In the genomic region with DNA sequence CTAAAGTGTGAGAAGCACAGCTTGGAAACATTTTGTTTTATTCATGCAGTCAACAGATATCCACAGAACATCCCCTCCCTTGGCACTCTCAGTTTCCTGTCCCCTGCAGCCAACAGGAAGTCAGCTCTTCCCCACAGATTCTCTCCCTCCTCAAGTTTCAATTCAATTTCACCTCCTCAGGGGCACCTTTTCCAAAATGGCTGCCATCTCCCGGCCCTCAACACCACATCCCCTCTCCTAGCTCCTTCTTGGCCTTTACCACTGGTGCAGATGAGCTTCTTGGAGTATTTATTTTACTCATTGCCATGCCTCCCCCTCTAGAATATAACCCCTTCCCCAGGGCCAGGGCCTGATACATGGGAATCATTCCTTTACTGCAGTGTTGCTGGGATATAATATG, we compare ENCODE assay signal across 14 cellular contexts.
A peak's percentile ranks its signal among the peaks of the same experiment; 100 is the strongest.
DNase-seq lines count a peak whose midpoint lies in the region; ATAC-seq and TF ChIP-seq lines count a peak whose summit lies in the region.
"Had no signal": no experiment of that assay in that cellular context is flagged by ENCODE, and none has a peak within 500 bp of the region (broad histone marks: within the 10 kb centered on the region; RNA-seq: fewer than 3 reads in every experiment).

No MANE protein-coding gene starts in this region.

- H3K4me1 ChIP-seq in A673 (ENCODE audit: insufficient read depth, low read length, poor library complexity, severe bottlenecking) (no peaks in the 10 kb centered on the region), esophagus squamous epithelium (peaks cover 3 to 53% (median 32%) of the 10 kb centered on the region in 3 donors)
- H3K4me1 ChIP-seq: A549 had no signal

- H3K9me3 ChIP-seq in A673 (ENCODE audit: low read depth, low read length, poor library complexity, severe bottlenecking) = no peaks in the 10 kb centered on the region
- no peaks in the 10 kb centered on the region for H3K9me3 ChIP-seq in esophagus squamous epithelium

- no peak overlapping the region for H3K4me3 Mint-ChIP-seq in progenitor cell of endocrine pancreas (ENCODE audit: low read depth)

- 80 to 89% methylated on average over 1 of the region's 1 CpG for WGBS in esophagus squamous epithelium, 2 donors

- peaks cover 13% of the 10 kb centered on the region for H3K27me3 Mint-ChIP-seq in progenitor cell of endocrine pancreas

- H3K36me3 ChIP-seq in A673 (ENCODE audit: insufficient read depth, low read length, poor library complexity, severe bottlenecking) (no peaks in the 10 kb centered on the region), esophagus squamous epithelium (no peaks in the 10 kb centered on the region)

- no peak for TF ChIP-seq POLR2A in esophagus squamous epithelium (IDR thresholded peaks at IDR 0.05)

- no peak overlapping the region for H3K27ac ChIP-seq in A673 (ENCODE audit: low read depth, low read length, poor library complexity, severe bottlenecking)
- H3K27ac ChIP-seq in VCaP = peak overlapping the region; percentile 46
- peak overlapping the region; percentile 72 to 81 (median 74) for H3K27ac ChIP-seq in esophagus squamous epithelium
- H3K27ac ChIP-seq: A549 had no signal

- H3K27ac Mint-ChIP-seq in progenitor cell of endocrine pancreas = peak overlapping the region; percentile 18

- intact Hi-C loops in A673 (cut with micrococcal nuclease; ENCODE audit: unreplicated experiment) (no loop called here), esophagus squamous epithelium (cut with DNase I) (loop anchor here (5.0 kb wide), 1 partner anchor 662 kb away; no protein-coding TSS in a partner anchor)

- peak; percentile 47 for DNase-seq in A673 (ENCODE audit: low spot score)
- DNase-seq in esophagus squamous epithelium (lab: John Stamatoyannopoulos, UW) = no peak
- no peak for DNase-seq in progenitor cell of endocrine pancreas (ENCODE audit: low spot score, unreplicated experiment)
- DNase-seq in NCI-H524 treated with DMSO at 0.1 percent for 48 hours (lab: John Stamatoyannopoulos, UW) = no peak
- no peak for DNase-seq in 8988T
- no peak for DNase-seq in activated CD4-positive, alpha-beta T cell treated with anti-CD3 and anti-CD28 coated beads for 48 hours
- DNase-seq: Calu3, NCI-H1694, NCI-H2107, NCI-H345, PC-3 had no signal

- no peak overlapping the region for H3K4me3 ChIP-seq in A673 (ENCODE audit: low read depth, low read length, poor library complexity, severe bottlenecking)
- H3K4me3 ChIP-seq in esophagus squamous epithelium = no peak overlapping the region
- H3K4me3 ChIP-seq: A549 had no signal

- POLR2A ChIA-PET in A673 (lab: Charles Lee; ENCODE audit: low non-redundant PET) = no interaction called here

- TF ChIP-seq CTCF in A673 (conservative IDR thresholded peaks at IDR 0.05; ENCODE audit: low read depth, low read length) (no peak), VCaP (conservative IDR thresholded peaks at IDR 0.05) (no peak), esophagus squamous epithelium (IDR thresholded peaks at IDR 0.05) (no peak), progenitor cell of endocrine pancreas (IDR thresholded peaks at IDR 0.05; ENCODE audit: unreplicated experiment) (no peak)

- no TSS peak for BruUV-seq in A673 (replicated peaks; lab: Mats Ljungman, UMichigan)

- peaks cover 7% of the 10 kb centered on the region for H3K4me1 Mint-ChIP-seq in progenitor cell of endocrine pancreas (ENCODE audit: low read depth)

- no peaks in the 10 kb centered on the region for H3K36me3 Mint-ChIP-seq in progenitor cell of endocrine pancreas (ENCODE audit: insufficient read depth)

- no peak for ATAC-seq in HG02759 (IDR thresholded peaks at IDR 0.05; ENCODE audit: unreplicated experiment)
- ATAC-seq: A549, PC-3 had no signal

- CTCF ChIA-PET in A673 (lab: Charles Lee) = interaction anchor here (0.6 kb wide), 1 partner anchor 406 kb away, joined by 3 read pairs; no protein-coding TSS in a partner anchor

- peaks cover 1% of the 10 kb centered on the region for H3K27me3 ChIP-seq in A673 (replicated peaks; ENCODE audit: insufficient read depth, low read depth, low read length, poor library complexity)
- peaks cover 0 to 17% (median 0%) of the 10 kb centered on the region in 4 donors for H3K27me3 ChIP-seq in esophagus squamous epithelium

- H3K9me3 Mint-ChIP-seq in progenitor cell of endocrine pancreas (ENCODE audit: low read depth) = no peaks in the 10 kb centered on the region
